ENCODE assay signal across 8 cellular contexts in the genomic region with DNA sequence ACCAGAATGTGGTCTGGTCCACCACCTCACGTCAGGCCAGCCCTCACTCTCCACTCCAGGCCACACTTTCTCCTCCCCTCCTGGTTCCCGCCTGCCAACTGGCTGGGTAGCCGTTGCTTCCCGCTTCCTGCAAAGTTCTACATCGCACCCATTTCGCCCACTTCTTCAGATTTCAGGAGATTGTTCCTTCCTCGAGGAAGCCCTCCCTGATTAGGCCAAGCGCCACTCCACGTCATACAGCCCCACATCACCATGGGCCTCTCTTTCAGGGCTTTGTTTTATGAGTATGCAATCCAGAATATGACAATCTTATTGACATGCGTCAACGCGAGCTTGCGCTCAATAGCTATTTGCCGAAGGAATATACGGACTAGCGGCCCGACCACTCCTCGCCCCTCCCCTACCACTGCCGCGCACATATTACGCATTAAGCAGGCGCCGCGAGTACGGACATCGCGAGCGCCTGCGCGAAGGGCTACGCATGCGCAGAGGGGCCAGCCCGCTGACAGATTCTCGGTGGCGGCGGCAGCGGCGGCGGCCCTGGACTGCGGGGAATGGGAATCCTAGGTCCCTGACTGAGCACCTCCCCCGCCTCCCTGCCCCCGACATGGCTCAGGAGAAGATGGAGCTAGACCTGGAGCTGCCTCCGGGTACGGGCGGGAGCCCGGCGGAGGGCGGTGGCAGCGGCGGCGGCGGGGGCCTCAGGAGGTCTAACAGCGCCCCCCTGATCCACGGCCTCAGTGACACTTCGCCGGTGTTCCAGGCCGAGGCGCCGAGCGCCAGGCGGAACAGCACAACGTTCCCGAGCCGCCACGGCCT.
DNase-seq lines count a peak whose midpoint lies in the region; ATAC-seq and TF ChIP-seq lines count a peak whose summit lies in the region.

No MANE protein-coding gene starts in this region.

- H3K79me2 ChIP-seq in OCI-LY1 (ENCODE audit: insufficient read depth, low read length) = peaks cover 12% of the 10 kb centered on the region; the same call in 1 of the 2 replicates

- H2AFZ ChIP-seq in OCI-LY1 (ENCODE audit: low read length) = peak overlapping the region; percentile 97

- H3F3A ChIP-seq in OCI-LY1 (ENCODE audit: insufficient read depth, low read length) = no peaks in the 10 kb centered on the region

- ATAC-seq in GM21526 (IDR thresholded peaks at IDR 0.05; ENCODE audit: low FRiP score, unreplicated experiment) = peak; percentile 82

- TF ChIP-seq CTCF in OCI-LY1 (IDR thresholded peaks at IDR 0.05; ENCODE audit: low read length) = peak; percentile 69; the same call in 1 of the 2 replicates

- H3K9me2 ChIP-seq in OCI-LY1 (ENCODE audit: low read depth, low read length) = no peaks in the 10 kb centered on the region

- H3K4me3 ChIP-seq in OCI-LY1 (ENCODE audit: low read depth, low read length, poor library complexity, severe bottlenecking) = peak overlapping the region; percentile 85
- peak overlapping the region; percentile 61 to 76 for H3K4me3 ChIP-seq in esophagus (ENCODE audit: low read depth in 1 of 2, low read length in 2 of 2)
- peak overlapping the region; percentile 78 for H3K4me3 ChIP-seq in mucosa of stomach (ENCODE audit: low read length)

- peak overlapping the region; percentile 90 for H3K9ac ChIP-seq in OCI-LY1 (ENCODE audit: low read length)
- H3K9ac ChIP-seq in mucosa of stomach (ENCODE audit: low read length) = peak overlapping the region; percentile 93

- no peaks in the 10 kb centered on the region for H4K20me1 ChIP-seq in OCI-LY1 (ENCODE audit: insufficient read depth, low read length)

- WGBS in esophagus, 2 donors = 0 to 1% methylated on average over 62 to 65 of the region's 65 CpGs

- H3K36me3 ChIP-seq in OCI-LY1 (ENCODE audit: insufficient read depth, low read length) (0 out of 2 replicates have a peak, but pooled peaks cover 3% of the 10 kb centered on the region), esophagus (ENCODE audit: control insufficient read depth in 2 of 2, insufficient read depth in 2 of 2, low read length in 1 of 2) (no peaks in the 10 kb centered on the region), mucosa of stomach (ENCODE audit: control insufficient read depth, insufficient read depth, low read length) (no peaks in the 10 kb centered on the region)

- no peak overlapping the region for H3K27ac ChIP-seq in OCI-LY1 (ENCODE audit: low read depth, low read length, poor library complexity, severe bottlenecking)
- peak overlapping the region; percentile 88 to 90 for H3K27ac ChIP-seq in esophagus (ENCODE audit: low read depth in 2 of 2, low read length in 1 of 2)

- H3K9me3 ChIP-seq in OCI-LY1 (ENCODE audit: low read length) = no peaks in the 10 kb centered on the region
- H3K9me3 ChIP-seq in esophagus (ENCODE audit: control insufficient read depth in 2 of 2, insufficient read depth in 1 of 2, low read depth in 1 of 2, low read length in 1 of 2) = no peaks in the 10 kb centered on the region
- no peaks in the 10 kb centered on the region for H3K9me3 ChIP-seq in mucosa of stomach (ENCODE audit: control insufficient read depth, low read length)

- H3K4me2 ChIP-seq in OCI-LY1 (ENCODE audit: low read length) = peak overlapping the region; percentile 98

- H3K27me3 ChIP-seq in OCI-LY1 (ENCODE audit: insufficient read depth, low read length) (no peaks in the 10 kb centered on the region), esophagus (ENCODE audit: control insufficient read depth in 1 of 2, insufficient read depth in 2 of 2, low read length in 2 of 2) (no peaks in the 10 kb centered on the region), mucosa of stomach (ENCODE audit: control insufficient read depth, insufficient read depth, low read length) (no peaks in the 10 kb centered on the region)

- DNase-seq in DMS153 (lab: John Stamatoyannopoulos, UW) = peak; percentile 90
- DNase-seq in HuH-7 (ENCODE audit: low spot score) = peak; percentile 82
- DNase-seq in activated T-cell treated with anti-CD3 and anti-CD28 coated beads for 4 hours = peak; percentile 95
- peak; percentile 96 for DNase-seq in stimulated activated CD8-positive, alpha-beta memory T cell treated with anti-CD3 and anti-CD28 coated beads, Interleukin-4, amount 100 ng/mL, for 48 hours

- H3K4me1 ChIP-seq in OCI-LY1 (ENCODE audit: insufficient read depth, low read length, severe bottlenecking) = peaks cover 42% of the 10 kb centered on the region
- peaks cover 0 to 4% of the 10 kb centered on the region in 2 donors for H3K4me1 ChIP-seq in esophagus (ENCODE audit: control insufficient read depth in 2 of 2, insufficient read depth in 2 of 2, low read length in 1 of 2)
- peaks cover 29% of the 10 kb centered on the region for H3K4me1 ChIP-seq in mucosa of stomach (ENCODE audit: control insufficient read depth, insufficient read depth, low read length)
